ENCODE assay signal across 12 cellular contexts in genomic region chr3:8623741-8624140, GRCh38. TPM values are rescaled to one million over a fixed set of nuclear protein-coding genes. Genes with fewer than 3 reads are reported as not detected.
"Had no signal": no experiment of that assay in that cellular context is flagged by ENCODE, and none has a peak within 500 bp of the region (broad histone marks: within the 10 kb centered on the region; RNA-seq: fewer than 3 reads in every experiment).

No MANE protein-coding gene starts in this region.

- H3K4me3 ChIP-seq: psoas muscle, sigmoid colon, stomach, upper lobe of left lung had no signal

- H3K27ac ChIP-seq: psoas muscle, sigmoid colon, stomach, upper lobe of left lung had no signal

- H3K4me3 Mint-ChIP-seq: activated naive CD8-positive, alpha-beta T cell; nephron had no signal

- H3K36me3 ChIP-seq: sigmoid colon, stomach, upper lobe of left lung had no signal

- DNase-seq: activated CD4-positive, alpha-beta T cell treated with anti-CD3 and anti-CD28 coated beads, Interleukin-2, amount 50 U/mL, for 48 hours; effector memory CD8-positive, alpha-beta T cell; occipital lobe; psoas muscle; stimulated activated CD4-positive, alpha-beta T cell treated with anti-CD3 and anti-CD28 coated beads, Interleukin-4, amount 100 ng/mL, for 24 hours had no signal

- H3K27ac Mint-ChIP-seq: activated naive CD8-positive, alpha-beta T cell; stimulated activated effector memory CD8-positive, alpha-beta T cell treated with anti-CD3 and anti-CD28 coated beads, Interleukin-12 subunit alpha, Interleukin-12 subunit beta, amount 100 ng/mL, for 72 hours had no signal

- H3K9me3 ChIP-seq: psoas muscle, sigmoid colon, upper lobe of left lung had no signal

- H3K27me3 Mint-ChIP-seq: activated naive CD8-positive, alpha-beta T cell had no signal

- H3K9me3 Mint-ChIP-seq: stimulated activated effector memory CD8-positive, alpha-beta T cell treated with anti-CD3 and anti-CD28 coated beads, Interleukin-12 subunit alpha, Interleukin-12 subunit beta, amount 100 ng/mL, for 72 hours had no signal

- H3K27me3 ChIP-seq: sigmoid colon, stomach, upper lobe of left lung had no signal

- H3K36me3 Mint-ChIP-seq: activated naive CD8-positive, alpha-beta T cell; stimulated activated effector memory CD8-positive, alpha-beta T cell treated with anti-CD3 and anti-CD28 coated beads, Interleukin-12 subunit alpha, Interleukin-12 subunit beta, amount 100 ng/mL, for 72 hours had no signal

- ATAC-seq: effector memory CD8-positive, alpha-beta T cell; stimulated activated effector memory CD8-positive, alpha-beta T cell treated with anti-CD3 and anti-CD28 coated beads, Interleukin-12 subunit alpha, Interleukin-12 subunit beta, amount 100 ng/mL, for 72 hours had no signal

RNA-seq across cellular contexts. Expression of gene SSUH2, which starts 20.9 kb away (rescaled TPM):
- total RNA-seq: fibroblast of villous mesenchyme had no signal
